ENCODE assay signal across 8 cellular contexts in genomic region chr19:3358919-3359849, GRCh38. TPM values are rescaled to one million over a fixed set of nuclear protein-coding genes. Genes with fewer than 3 reads are reported as not detected.
DNase-seq lines count a peak whose midpoint lies in the region; TF ChIP-seq lines count a peak whose summit lies in the region.

No MANE protein-coding gene starts in this region.

- H2BK12ac ChIP-seq in neuronal stem cell (ENCODE audit: low read length), result peak overlapping the region; percentile 58

- H3K27ac ChIP-seq in neuronal stem cell (replicated peaks; ENCODE audit: low read length) (no peak overlapping the region), tibial artery (peak overlapping the region; percentile 100)

- peak overlapping the region; percentile 89 for H2AFZ ChIP-seq in neuronal stem cell (ENCODE audit: low read length)

- intact Hi-C loops in activated T-helper 1 cell treated with anti-CD3 and anti-CD28 coated beads, Interleukin-12 subunit alpha, Interleukin-12 subunit beta, Interleukin-2, Interleukin-4 antibody, amounts not matched to agents 30 ng/mL and 10 ng/mL and 1 ng/mL, durations not matched to agents 14 hours and 24 hours and 36 hours (cut with micrococcal nuclease), result no loop called here
- intact Hi-C loops in tibial artery (cut with DNase I; ENCODE audit: low total_unique reads), result no loop called here

- H4K8ac ChIP-seq in neuronal stem cell (ENCODE audit: low read depth, low read length), result no peak overlapping the region

- H3K4me2 ChIP-seq in neuronal stem cell (ENCODE audit: insufficient read depth, low read length, poor library complexity, severe bottlenecking), result peak overlapping the region; percentile 91

- H3K4me3 ChIP-seq in neuronal stem cell (ENCODE audit: low read length in 2 of 2), result peak overlapping the region; percentile 54 to 76
- peak overlapping the region; percentile 100 for H3K4me3 ChIP-seq in tibial artery

- peaks cover 38% of the 10 kb centered on the region for H3K27me3 Mint-ChIP-seq in activated T-helper 1 cell treated with anti-CD3 and anti-CD28 coated beads, Interleukin-12 subunit alpha, Interleukin-12 subunit beta, Interleukin-2, Interleukin-4 antibody, amounts not matched to agents 30 ng/mL and 10 ng/mL and 1 ng/mL, durations not matched to agents 14 hours and 24 hours and 36 hours (ENCODE audit: insufficient read depth)

- peak overlapping the region; percentile 94 for H3K18ac ChIP-seq in neuronal stem cell (ENCODE audit: low read length)

- peak overlapping the region; percentile 89 for H3K14ac ChIP-seq in neuronal stem cell (ENCODE audit: low read length)

- H2BK120ac ChIP-seq in neuronal stem cell (ENCODE audit: low read depth, low read length), result no peak overlapping the region

- H3K4me1 Mint-ChIP-seq in activated T-helper 1 cell treated with anti-CD3 and anti-CD28 coated beads, Interleukin-12 subunit alpha, Interleukin-12 subunit beta, Interleukin-2, Interleukin-4 antibody, amounts not matched to agents 30 ng/mL and 10 ng/mL and 1 ng/mL, durations not matched to agents 14 hours and 24 hours and 36 hours (ENCODE audit: low read depth), result peaks cover 23% of the 10 kb centered on the region

- no peak overlapping the region for H4K91ac ChIP-seq in neuronal stem cell (ENCODE audit: low read depth, low read length, poor library complexity)

- no peak for TF ChIP-seq CTCF in tibial artery (IDR thresholded peaks at IDR 0.05)

- peak overlapping the region; percentile 81 for H3K4me3 Mint-ChIP-seq in activated T-helper 1 cell treated with anti-CD3 and anti-CD28 coated beads, Interleukin-12 subunit alpha, Interleukin-12 subunit beta, Interleukin-2, Interleukin-4 antibody, amounts not matched to agents 30 ng/mL and 10 ng/mL and 1 ng/mL, durations not matched to agents 14 hours and 24 hours and 36 hours

- WGBS in neuronal stem cell (ENCODE audit: extremely low coverage in 2 of 2, insufficient read length in 2 of 2, insufficient replicate concordance in 1 of 2), 2 donors, result no CpG with 5 or more reads among the region's 126 CpGs

- peaks cover 0 to 5% of the 10 kb centered on the region in 2 donors for H3K9me3 ChIP-seq in neuronal stem cell (replicated peaks in 1 of 2; ENCODE audit: control insufficient read depth in 2 of 2, insufficient read depth in 1 of 2, low read depth in 1 of 2, low read length in 2 of 2)
- peaks cover 0 to 8% (median 0%) of the 10 kb centered on the region in 3 donors for H3K9me3 ChIP-seq in tibial artery

- H3K27ac Mint-ChIP-seq in activated T-helper 1 cell treated with anti-CD3 and anti-CD28 coated beads, Interleukin-12 subunit alpha, Interleukin-12 subunit beta, Interleukin-2, Interleukin-4 antibody, amounts not matched to agents 30 ng/mL and 10 ng/mL and 1 ng/mL, durations not matched to agents 14 hours and 24 hours and 36 hours, result peak overlapping the region; percentile 23

- no peak overlapping the region for H2BK15ac ChIP-seq in neuronal stem cell (ENCODE audit: low read length)

- H3K9ac ChIP-seq in neuronal stem cell (ENCODE audit: low read depth, low read length, poor library complexity), result peak overlapping the region; percentile 86

- peak; percentile 4 for DNase-seq in NCI-H510A treated with DMSO at 0.1 percent for 48 hours (lab: John Stamatoyannopoulos, UW)
- no peak for DNase-seq in NCI-H510A (lab: John Stamatoyannopoulos, UW)
- DNase-seq in NCI-H69 (lab: John Stamatoyannopoulos, UW), result peak; percentile 84
- DNase-seq in activated T-helper 1 cell treated with anti-CD3 and anti-CD28 coated beads, Interleukin-12 subunit alpha, Interleukin-12 subunit beta, Interleukin-2, Interleukin-4 antibody, amounts not matched to agents 30 ng/mL and 10 ng/mL and 1 ng/mL, durations not matched to agents 14 hours and 24 hours and 36 hours (ENCODE audit: low spot score), result peak; percentile 68
- DNase-seq in fibroblast of peridontal ligament (ENCODE audit: extremely low read depth), result peak; percentile 45
- DNase-seq in neuronal stem cell (ENCODE audit: low spot score), result no peak
- DNase-seq in tibial artery, result peak; percentile 63 to 84
- no peak for DNase-seq in kidney glomerular epithelial cell (lab: John Stamatoyannopoulos, UW)

- H3K79me1 ChIP-seq in neuronal stem cell (ENCODE audit: low read depth, low read length), result no peaks in the 10 kb centered on the region

- H3K23ac ChIP-seq in neuronal stem cell (ENCODE audit: low read depth, low read length, poor library complexity), result peak overlapping the region; percentile 73

- H3K4me1 ChIP-seq in neuronal stem cell (ENCODE audit: control insufficient read depth in 2 of 2, insufficient read depth in 1 of 2, low read depth in 1 of 2, low read length in 2 of 2), result peaks cover 7 to 14% of the 10 kb centered on the region in 2 donors
- peaks cover 0 to 49% (median 34%) of the 10 kb centered on the region in 4 donors for H3K4me1 ChIP-seq in tibial artery

- no peak overlapping the region for H2BK5ac ChIP-seq in neuronal stem cell (ENCODE audit: low read length)

- H2AK5ac ChIP-seq in neuronal stem cell (ENCODE audit: low read depth, low read length), result peak overlapping the region; percentile 28

- no peak overlapping the region for H3K4ac ChIP-seq in neuronal stem cell (ENCODE audit: low read length)

- H3K9me3 Mint-ChIP-seq in activated T-helper 1 cell treated with anti-CD3 and anti-CD28 coated beads, Interleukin-12 subunit alpha, Interleukin-12 subunit beta, Interleukin-2, Interleukin-4 antibody, amounts not matched to agents 30 ng/mL and 10 ng/mL and 1 ng/mL, durations not matched to agents 14 hours and 24 hours and 36 hours, result no peaks in the 10 kb centered on the region

- peaks cover 49 to 77% (median 68%) of the 10 kb centered on the region in 3 experiments for H3K27me3 ChIP-seq in neuronal stem cell (ENCODE audit: control insufficient read depth in 3 of 3, insufficient read depth in 3 of 3, low read depth in 1 of 3, low read length in 3 of 3)
- H3K27me3 ChIP-seq in tibial artery, result no peaks in the 10 kb centered on the region

- H3K36me3 ChIP-seq in neuronal stem cell (replicated peaks in 1 of 2; ENCODE audit: control insufficient read depth in 2 of 2, insufficient read depth in 2 of 2, low read length in 2 of 2) (no peaks in the 10 kb centered on the region), tibial artery (no peaks in the 10 kb centered on the region)

- no peaks in the 10 kb centered on the region for H3K36me3 Mint-ChIP-seq in activated T-helper 1 cell treated with anti-CD3 and anti-CD28 coated beads, Interleukin-12 subunit alpha, Interleukin-12 subunit beta, Interleukin-2, Interleukin-4 antibody, amounts not matched to agents 30 ng/mL and 10 ng/mL and 1 ng/mL, durations not matched to agents 14 hours and 24 hours and 36 hours (ENCODE audit: low read depth)

RNA-seq across cellular contexts. Expression of gene NFIC, which starts 7.2 kb away (rescaled TPM):
- 16.8 and 18.7 TPM in 2 replicates for total RNA-seq in activated T-helper 1 cell treated with anti-CD3 and anti-CD28 coated beads, Interleukin-12 subunit alpha, Interleukin-12 subunit beta, Interleukin-2, Interleukin-4 antibody, amounts not matched to agents 30 ng/mL and 10 ng/mL and 1 ng/mL, durations not matched to agents 14 hours and 24 hours and 36 hours
- 4.0 TPM for polyA plus RNA-seq in neuronal stem cell (2013, experiment 1 of 2)
- 4.5 TPM for polyA plus RNA-seq in neuronal stem cell (2013, experiment 2 of 2)

Comparison
In these comparisons a context has a peak if more than half of its experiments do, and no peak if none do; other contexts are left out.
1. DNase-seq: peak in NCI-H510A treated with DMSO at 0.1 percent for 48 hours (single experiment), NCI-H69 (single experiment), activated T-helper 1 cell treated with anti-CD3 and anti-CD28 coated beads, Interleukin-12 subunit alpha, Interleukin-12 subunit beta, Interleukin-2, Interleukin-4 antibody, amounts not matched to agents 30 ng/mL and 10 ng/mL and 1 ng/mL, durations not matched to agents 14 hours and 24 hours and 36 hours (single experiment), fibroblast of peridontal ligament (single experiment) and tibial artery (2 of 2); none in NCI-H510A (single experiment), neuronal stem cell (single experiment) and kidney glomerular epithelial cell (single experiment).